ENCODE assay signal across 14 cellular contexts in the genomic region with DNA sequence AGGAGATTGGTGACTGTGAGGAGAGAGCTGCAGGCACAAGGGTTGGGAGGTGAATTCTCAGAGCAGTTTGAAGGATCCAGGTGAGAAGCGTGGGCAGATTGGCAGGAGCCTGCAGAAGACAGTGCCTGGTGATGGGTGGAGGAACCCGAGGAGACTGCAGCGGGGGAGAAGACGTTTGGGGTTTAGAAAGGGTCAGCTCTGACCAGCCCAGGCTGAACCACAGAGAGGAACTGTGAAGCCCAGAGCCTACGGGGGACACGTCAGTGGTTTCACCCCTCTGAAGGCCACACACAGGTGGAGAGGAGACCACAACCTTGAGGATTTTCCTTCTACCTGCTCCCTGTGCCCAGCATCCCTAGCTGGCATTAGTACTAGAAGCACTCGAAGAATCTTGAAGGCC.
"Had no signal": no experiment of that assay in that cellular context is flagged by ENCODE, and none has a peak within 500 bp of the region (broad histone marks: within the 10 kb centered on the region; RNA-seq: fewer than 3 reads in every experiment).

No MANE protein-coding gene starts in this region.

- H3K4me1 ChIP-seq: ascending aorta, esophagus muscularis mucosa, stomach had no signal

- H3K9me3 Mint-ChIP-seq: activated CD8-positive, alpha-beta T cell treated with anti-CD3 and anti-CD28 coated beads for 36 hours had no signal

- H3K9me3 ChIP-seq: ascending aorta, esophagus muscularis mucosa, stomach, thoracic aorta had no signal

- ATAC-seq: activated CD4-positive, alpha-beta T cell treated with anti-CD3 and anti-CD28 coated beads for 36 hours; activated CD8-positive, alpha-beta T cell treated with anti-CD3 and anti-CD28 coated beads for 36 hours had no signal

- H3K4me1 Mint-ChIP-seq: activated CD4-positive, alpha-beta T cell treated with anti-CD3 and anti-CD28 coated beads for 36 hours had no signal

- H3K4me3 ChIP-seq: ascending aorta, dorsolateral prefrontal cortex, esophagus muscularis mucosa, stomach, thoracic aorta had no signal

- H3K27me3 ChIP-seq: ascending aorta had no signal

- H3K36me3 ChIP-seq: ascending aorta, esophagus muscularis mucosa, stomach, thoracic aorta, WERI-Rb-1 had no signal

- H3K4me3 Mint-ChIP-seq: activated CD4-positive, alpha-beta T cell treated with anti-CD3 and anti-CD28 coated beads for 36 hours; activated CD8-positive, alpha-beta T cell treated with anti-CD3 and anti-CD28 coated beads for 36 hours had no signal

- DNase-seq: activated CD4-positive, alpha-beta T cell treated with anti-CD3 and anti-CD28 coated beads for 36 hours; activated CD8-positive, alpha-beta memory T cell treated with anti-CD3 and anti-CD28 coated beads, Interleukin-2, amount 50 U/mL, for 4 hours; activated CD8-positive, alpha-beta T cell treated with anti-CD3 and anti-CD28 coated beads for 36 hours; activated naive CD4-positive, alpha-beta T cell; stimulated activated CD4-positive, alpha-beta T cell treated with anti-CD3 and anti-CD28 coated beads, Interleukin-15, amount 100 ng/mL, for 24 hours; stimulated activated CD4-positive, alpha-beta T cell treated with anti-CD3 and anti-CD28 coated beads, Interleukin-4, amount 100 ng/mL, for 24 hours; stomach; WERI-Rb-1 had no signal

- H3K27ac Mint-ChIP-seq: activated CD4-positive, alpha-beta T cell treated with anti-CD3 and anti-CD28 coated beads for 36 hours; activated CD8-positive, alpha-beta T cell treated with anti-CD3 and anti-CD28 coated beads for 36 hours had no signal

- FAIRE-seq: bronchial epithelial cell, keratinocyte had no signal
